31 cellular contexts compared by ENCODE assay signal in the genomic region with DNA sequence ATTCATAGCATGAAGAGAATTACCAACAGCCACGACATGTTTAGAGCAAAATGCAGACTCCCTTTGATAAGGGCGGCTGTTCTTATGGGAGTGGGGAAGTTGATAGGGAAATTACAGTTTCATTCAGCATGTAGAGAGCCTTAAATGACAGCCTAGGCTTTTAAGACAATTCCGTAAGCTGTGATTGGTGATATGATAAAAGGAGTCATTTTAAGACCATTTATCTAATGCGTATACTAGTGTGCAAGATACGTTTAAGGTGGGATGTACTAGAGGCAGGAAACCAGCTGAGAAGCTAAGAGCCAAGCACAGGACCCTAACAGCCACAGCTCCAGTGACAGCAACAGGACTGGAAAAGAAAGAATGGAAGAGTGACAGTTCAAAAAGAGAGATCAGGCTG.
A peak's percentile ranks its signal among the peaks of the same experiment; 100 is the strongest.
DNase-seq lines count a peak whose midpoint lies in the region; ATAC-seq and TF ChIP-seq lines count a peak whose summit lies in the region.
"Had no signal": no experiment of that assay in that cellular context is flagged by ENCODE, and none has a peak within 500 bp of the region (broad histone marks: within the 10 kb centered on the region; RNA-seq: fewer than 3 reads in every experiment).

No MANE protein-coding gene starts in this region.

- no peaks in the 10 kb centered on the region for H3K27me3 ChIP-seq in GM23338 (ENCODE audit: insufficient read depth)
- H3K27me3 ChIP-seq in neural cell (ENCODE audit: insufficient read depth, low read depth, low read length) = no peaks in the 10 kb centered on the region
- H3K27me3 ChIP-seq: BE2C; BLaER1; BLaER1 treated with 17β-estradiol and CSF1 and Interleukin-3, amounts not matched to agents 10 nM and 100 nM had no signal

- no peak for DNase-seq in GM23338 (ENCODE audit: low spot score)
- DNase-seq in natural killer cell treated with Interleukin-12 subunit alpha and Interleukin-12 subunit beta and Interleukin-15 and Interleukin-18, amount 100 ng/mL, for 72 hours (ENCODE audit: low spot score) = no peak
- DNase-seq: 8988T; ACHN; AML-193; BE2C; C1 segment of cervical spinal cord; Caco-2; Calu3; CD4-positive, alpha-beta memory T cell; CD4-positive, alpha-beta T cell; CD4-positive, CD25-positive, alpha-beta regulatory T cell; CD8-positive, alpha-beta memory T cell; CD8-positive, alpha-beta T cell; COR-L47; DMS 273 treated with DMSO at 0.1 percent for 48 hours; DMS153; DMS53; DMS79; DMS79 treated with DMSO at 0.1 percent for 48 hours; DND-41; EL had no signal

- H2AFZ ChIP-seq in GM23338 = 0 out of 2 replicates have a peak overlapping the region, but pooled peaks have one; percentile 14
- no peak overlapping the region for H2AFZ ChIP-seq in neural cell (ENCODE audit: low read depth, low read length)

- H3K9ac ChIP-seq in neural cell (ENCODE audit: low read length) = peak overlapping the region; percentile 28
- H3K9ac ChIP-seq: BLaER1; BLaER1 treated with 17β-estradiol and CSF1 and Interleukin-3, amounts not matched to agents 10 nM and 100 nM had no signal

- peak; percentile 52 for TF ChIP-seq RAD21 in neural cell (conservative IDR thresholded peaks at IDR 0.05)

- no peaks in the 10 kb centered on the region for H3K36me3 Mint-ChIP-seq in GM23338 (ENCODE audit: low read depth)
- peaks cover 25% of the 10 kb centered on the region for H3K36me3 Mint-ChIP-seq in natural killer cell treated with Interleukin-12 subunit alpha and Interleukin-12 subunit beta and Interleukin-15 and Interleukin-18, amount 100 ng/mL, for 72 hours
- H3K36me3 Mint-ChIP-seq: CD14-positive monocyte; CD4-positive, alpha-beta memory T cell; CD4-positive, CD25-positive, alpha-beta regulatory T cell; CD8-positive, alpha-beta T cell had no signal

- H3K79me2 ChIP-seq in GM23338 (replicated peaks; ENCODE audit: insufficient read depth) (no peaks in the 10 kb centered on the region), neural cell (replicated peaks; ENCODE audit: insufficient read depth, low read length) (no peaks in the 10 kb centered on the region)

- no peak overlapping the region for H3K4me3 ChIP-seq in GM23338
- H3K4me3 ChIP-seq in neural cell (ENCODE audit: low read length) = peak overlapping the region; percentile 29
- H3K4me3 ChIP-seq: A549; BLaER1; BLaER1 treated with 17β-estradiol and CSF1 and Interleukin-3, amounts not matched to agents 10 nM and 100 nM had no signal

- H3K27me3 Mint-ChIP-seq in GM23338 (ENCODE audit: insufficient read depth, low read depth, poor library complexity) = peaks cover 2% of the 10 kb centered on the region
- no peaks in the 10 kb centered on the region for H3K27me3 Mint-ChIP-seq in natural killer cell treated with Interleukin-12 subunit alpha and Interleukin-12 subunit beta and Interleukin-15 and Interleukin-18, amount 100 ng/mL, for 72 hours
- H3K27me3 Mint-ChIP-seq: B cell; CD4-positive, alpha-beta memory T cell; CD4-positive, alpha-beta T cell; CD4-positive, CD25-positive, alpha-beta regulatory T cell; CD8-positive, alpha-beta memory T cell had no signal

- H4K20me1 ChIP-seq in GM23338 (replicated peaks; ENCODE audit: insufficient read depth) (no peaks in the 10 kb centered on the region), neural cell (ENCODE audit: insufficient read depth) (no peaks in the 10 kb centered on the region)
- H4K20me1 ChIP-seq: BLaER1; BLaER1 treated with 17β-estradiol and CSF1 and Interleukin-3, amounts not matched to agents 10 nM and 100 nM had no signal

- TF ChIP-seq CTCF in GM23338 (conservative IDR thresholded peaks at IDR 0.05; ENCODE audit: low read depth in 2 of 2) (no peak), neural cell (IDR thresholded peaks at IDR 0.05; ENCODE audit: poor library complexity, severe bottlenecking) (no peak)

- H3K9me3 ChIP-seq in neural cell (ENCODE audit: low read length) = no peaks in the 10 kb centered on the region
- H3K9me3 ChIP-seq: A549; BE2C; BLaER1; BLaER1 treated with 17β-estradiol and CSF1 and Interleukin-3, amounts not matched to agents 10 nM and 100 nM; Caco-2 had no signal

- no peaks in the 10 kb centered on the region for H3K4me1 ChIP-seq in GM23338 (ENCODE audit: insufficient read depth)
- H3K4me1 ChIP-seq: A549; BE2C; BLaER1; BLaER1 treated with 17β-estradiol and CSF1 and Interleukin-3, amounts not matched to agents 10 nM and 100 nM; Caco-2 had no signal

- ATAC-seq in GM23338 = no peak
- ATAC-seq in natural killer cell treated with Interleukin-12 subunit alpha and Interleukin-12 subunit beta and Interleukin-15 and Interleukin-18, amount 100 ng/mL, for 72 hours = no peak
- ATAC-seq in GM19467 (IDR thresholded peaks at IDR 0.05; ENCODE audit: unreplicated experiment) = no peak
- ATAC-seq: A549; CD8-positive, alpha-beta T cell had no signal

- H3K9me2 ChIP-seq in GM23338 (ENCODE audit: insufficient read depth) (no peaks in the 10 kb centered on the region), neural cell (ENCODE audit: insufficient read depth, low read length) (no peaks in the 10 kb centered on the region)

- H3K4me2 ChIP-seq in GM23338 (no peak overlapping the region), neural cell (ENCODE audit: low read length) (peak overlapping the region; percentile 13)
- H3K4me2 ChIP-seq: A549; BLaER1; BLaER1 treated with 17β-estradiol and CSF1 and Interleukin-3, amounts not matched to agents 10 nM and 100 nM had no signal

- H3K4me3 Mint-ChIP-seq in GM23338 = no peak overlapping the region
- no peak overlapping the region for H3K4me3 Mint-ChIP-seq in natural killer cell treated with Interleukin-12 subunit alpha and Interleukin-12 subunit beta and Interleukin-15 and Interleukin-18, amount 100 ng/mL, for 72 hours
- H3K4me3 Mint-ChIP-seq: B cell; CD14-positive monocyte; CD4-positive, alpha-beta memory T cell; CD4-positive, alpha-beta T cell; CD4-positive, CD25-positive, alpha-beta regulatory T cell; CD8-positive, alpha-beta memory T cell; CD8-positive, alpha-beta T cell had no signal

- 0 out of 3 replicates have a peak, but pooled peaks cover 3% of the 10 kb centered on the region for H3K4me1 Mint-ChIP-seq in GM23338
- no peaks in the 10 kb centered on the region for H3K4me1 Mint-ChIP-seq in natural killer cell treated with Interleukin-12 subunit alpha and Interleukin-12 subunit beta and Interleukin-15 and Interleukin-18, amount 100 ng/mL, for 72 hours (ENCODE audit: low read depth in 2 of 2)
- H3K4me1 Mint-ChIP-seq: B cell; CD14-positive monocyte; CD4-positive, alpha-beta memory T cell; CD4-positive, CD25-positive, alpha-beta regulatory T cell; CD8-positive, alpha-beta memory T cell had no signal

- no peak overlapping the region for H3K27ac Mint-ChIP-seq in GM23338
- H3K27ac Mint-ChIP-seq in natural killer cell treated with Interleukin-12 subunit alpha and Interleukin-12 subunit beta and Interleukin-15 and Interleukin-18, amount 100 ng/mL, for 72 hours = no peak overlapping the region
- H3K27ac Mint-ChIP-seq: B cell; CD4-positive, alpha-beta memory T cell; CD4-positive, alpha-beta T cell; CD4-positive, CD25-positive, alpha-beta regulatory T cell; CD8-positive, alpha-beta memory T cell; CD8-positive, alpha-beta T cell had no signal

- H3F3A ChIP-seq in GM23338 (replicated peaks; ENCODE audit: low read depth) = no peaks in the 10 kb centered on the region
- peaks cover 5% of the 10 kb centered on the region for H3F3A ChIP-seq in neural cell (ENCODE audit: insufficient read depth, low read length, poor library complexity, severe bottlenecking)

- H3K27ac ChIP-seq in GM23338 (ENCODE audit: low read depth) (no peak overlapping the region), neural cell (ENCODE audit: low read length) (peak overlapping the region; percentile 72)
- H3K27ac ChIP-seq: 22Rv1; A549; BLaER1; BLaER1 treated with 17β-estradiol and CSF1 and Interleukin-3, amounts not matched to agents 10 nM and 100 nM; C4-2B had no signal

- no peaks in the 10 kb centered on the region for H3K36me3 ChIP-seq in GM23338 (ENCODE audit: insufficient read depth)
- H3K36me3 ChIP-seq in neural cell (ENCODE audit: insufficient read depth, low read length) = no peaks in the 10 kb centered on the region
- H3K36me3 ChIP-seq: BE2C; BLaER1; BLaER1 treated with 17β-estradiol and CSF1 and Interleukin-3, amounts not matched to agents 10 nM and 100 nM had no signal

- TF ChIP-seq EP300 in neural cell (conservative IDR thresholded peaks at IDR 0.05; ENCODE audit: poor library complexity, severe bottlenecking) = peak; percentile 89

- H3K9me3 Mint-ChIP-seq in GM23338 = no peaks in the 10 kb centered on the region
- peaks cover 30% of the 10 kb centered on the region for H3K9me3 Mint-ChIP-seq in natural killer cell treated with Interleukin-12 subunit alpha and Interleukin-12 subunit beta and Interleukin-15 and Interleukin-18, amount 100 ng/mL, for 72 hours

TF ChIP-seq in neural cell, 6 proteins besides CTCF, POLR2A, EP300 and RAD21 (continues in another document):
- no peak for TF ChIP-seq MXI1 (conservative IDR thresholded peaks at IDR 0.05; ENCODE audit: poor library complexity, severe bottlenecking)
- peak; percentile 91 for TF ChIP-seq POLR2AphosphoS5 (IDR thresholded peaks at IDR 0.05)
- no peak for TF ChIP-seq SMC3 (conservative IDR thresholded peaks at IDR 0.05; ENCODE audit: poor library complexity)
- no peak for TF ChIP-seq EZH2 (IDR thresholded peaks at IDR 0.05; ENCODE audit: borderline replicate concordance, insufficient read depth, low read length, poor library complexity, severe bottlenecking)
- no peak for TF ChIP-seq TAF1 (IDR thresholded peaks at IDR 0.05; ENCODE audit: low read depth)
